Comparison of ENCODE assay signal across 17 cellular contexts in the genomic region with DNA sequence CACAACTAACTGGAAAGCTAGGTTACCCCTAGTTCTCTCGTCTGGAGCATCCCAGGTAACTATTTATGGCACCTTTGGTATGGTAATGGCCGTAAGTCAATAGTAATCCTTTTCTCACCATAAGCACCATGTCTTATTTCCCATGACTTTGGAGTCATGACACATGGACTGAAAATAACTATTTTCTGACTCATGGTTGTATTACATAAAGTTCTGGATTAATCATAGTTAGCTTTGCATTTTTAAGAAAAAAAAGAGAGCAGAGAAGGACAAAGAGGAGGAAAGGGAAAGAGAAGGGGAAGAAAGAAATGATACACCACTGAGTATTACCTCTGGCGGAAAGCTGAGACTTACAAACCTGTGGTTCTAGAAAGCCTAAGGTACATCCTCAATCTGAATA.
A peak's percentile ranks its signal among the peaks of the same experiment; 100 is the strongest.
DNase-seq lines count a peak whose midpoint lies in the region; FAIRE-seq and TF ChIP-seq lines count a peak whose summit lies in the region.
"Had no signal": no experiment of that assay in that cellular context is flagged by ENCODE, and none has a peak within 500 bp of the region (broad histone marks: within the 10 kb centered on the region; RNA-seq: fewer than 3 reads in every experiment).

No MANE protein-coding gene starts in this region.

- H2AFZ ChIP-seq in astrocyte (ENCODE audit: low read depth, low read length): no peak overlapping the region
- H2AFZ ChIP-seq in H9 (ENCODE audit: low read length): no peak overlapping the region

- H3K4me1 ChIP-seq in astrocyte (ENCODE audit: insufficient read depth, low read length) (no peaks in the 10 kb centered on the region), H9 (ENCODE audit: insufficient read depth, low read length) (no peaks in the 10 kb centered on the region; the same call in 1 of the 2 replicates), colonic mucosa (no peaks in the 10 kb centered on the region)
- H3K4me1 ChIP-seq: thyroid gland had no signal

- no peaks in the 10 kb centered on the region for H3K36me3 Mint-ChIP-seq in astrocyte (ENCODE audit: low read depth, unreplicated experiment)
- H3K36me3 Mint-ChIP-seq in H9 (ENCODE audit: insufficient read depth in 1 of 3, low read depth in 3 of 3): no peaks in the 10 kb centered on the region
- H3K36me3 Mint-ChIP-seq: natural killer cell treated with Interleukin-12 subunit alpha and Interleukin-12 subunit beta and Interleukin-15 and Interleukin-18, amount 100 ng/mL, for 72 hours had no signal

- no peak overlapping the region for H3K56ac ChIP-seq in H9 (ENCODE audit: insufficient read length, low read depth, low read length)

- intact Hi-C loops in colonic mucosa (cut with DNase I): no loop called here

- no peak overlapping the region for H3T11ph ChIP-seq in H9 (ENCODE audit: low read length)

- H3K4me2 ChIP-seq in astrocyte (ENCODE audit: low read length): peak overlapping the region; percentile 13
- H3K4me2 ChIP-seq in H9 (ENCODE audit: insufficient read depth, insufficient read length, low read length): no peak overlapping the region

- H4K5ac ChIP-seq in H9 (ENCODE audit: insufficient read length, low read depth, low read length): no peak overlapping the region

- H3K27ac Mint-ChIP-seq in astrocyte (ENCODE audit: unreplicated experiment): no peak overlapping the region
- H3K27ac Mint-ChIP-seq in H9: no peak overlapping the region
- H3K27ac Mint-ChIP-seq: natural killer cell treated with Interleukin-12 subunit alpha and Interleukin-12 subunit beta and Interleukin-15 and Interleukin-18, amount 100 ng/mL, for 72 hours had no signal

- H3K27ac ChIP-seq in astrocyte (ENCODE audit: low read depth, low read length) (no peak overlapping the region), H9 (ENCODE audit: insufficient read length, low read depth, low read length) (no peak overlapping the region), colonic mucosa (no peak overlapping the region)
- H3K27ac ChIP-seq: thyroid gland, WERI-Rb-1 had no signal

- DNase-seq in H54 (ENCODE audit: insufficient read length, low spot score) (peak; percentile 28), astrocyte (ENCODE audit: low read depth) (peak; percentile 66), fibroblast of villous mesenchyme (ENCODE audit: low read depth) (peak; percentile 69), H9 (no peak), NCI-H345 treated with DMSO at 0.1 percent for 48 hours (lab: John Stamatoyannopoulos, UW; ENCODE audit: unreplicated experiment) (no peak), MV-4-11 (lab: John Stamatoyannopoulos, UW) (no peak), colonic mucosa (no peak)
- DNase-seq: activated gamma-delta T cell treated with Interleukin-2 at 50 U/mL for 16 hours; central memory CD4-positive, alpha-beta T cell; hippocampal formation; NCI-H1417 treated with DMSO at 0.1 percent for 48 hours; NCI-H69; retina; stimulated activated CD4-positive, alpha-beta T cell treated with anti-CD3 and anti-CD28 coated beads, Interleukin-2, amount 100 ng/mL, for 24 hours; thyroid gland; WERI-Rb-1 had no signal

- H3K4me3 Mint-ChIP-seq in astrocyte (ENCODE audit: unreplicated experiment): no peak overlapping the region
- H3K4me3 Mint-ChIP-seq in H9: no peak overlapping the region
- H3K4me3 Mint-ChIP-seq: natural killer cell treated with Interleukin-12 subunit alpha and Interleukin-12 subunit beta and Interleukin-15 and Interleukin-18, amount 100 ng/mL, for 72 hours had no signal

- H3K9me3 ChIP-seq in astrocyte (ENCODE audit: insufficient read depth, low read depth, low read length) (no peaks in the 10 kb centered on the region), H9 (ENCODE audit: control insufficient read depth, low read depth, low read length) (no peaks in the 10 kb centered on the region), colonic mucosa (no peaks in the 10 kb centered on the region)
- H3K9me3 ChIP-seq: thyroid gland had no signal

- no peak overlapping the region for H3K14ac ChIP-seq in H9 (ENCODE audit: insufficient read depth, low read length)

- H3K27me3 Mint-ChIP-seq in astrocyte (ENCODE audit: low read depth, unreplicated experiment): peaks cover 4% of the 10 kb centered on the region
- peaks cover 7% of the 10 kb centered on the region for H3K27me3 Mint-ChIP-seq in H9 (ENCODE audit: low read depth)

- no peak overlapping the region for H3K4ac ChIP-seq in H9 (ENCODE audit: low read depth, low read length)

- H4K20me1 ChIP-seq in astrocyte (ENCODE audit: insufficient read depth, low read length) (no peaks in the 10 kb centered on the region), H9 (ENCODE audit: control insufficient read depth, insufficient read depth, insufficient read length) (no peaks in the 10 kb centered on the region)

- no peak overlapping the region for H2BK20ac ChIP-seq in H9 (ENCODE audit: low read depth, low read length, poor library complexity, severe bottlenecking)

- no peak overlapping the region for H3K23ac ChIP-seq in H9 (ENCODE audit: insufficient read length, low read depth, low read length)

- no peak overlapping the region for H4K91ac ChIP-seq in H9 (ENCODE audit: insufficient read length, low read depth, low read length)

- TF ChIP-seq POLR2A in H54 (IDR thresholded peaks at IDR 0.05; ENCODE audit: low read depth, low read length): no peak

- H3K4me1 Mint-ChIP-seq in astrocyte (ENCODE audit: low read depth, unreplicated experiment) (no peaks in the 10 kb centered on the region), H9 (peaks cover 11% of the 10 kb centered on the region in 2 experiments)

- H3K23me2 ChIP-seq in H9 (ENCODE audit: insufficient read length, low read depth, low read length, poor library complexity, severe bottlenecking): no peaks in the 10 kb centered on the region

- H3K27me3 ChIP-seq in astrocyte (ENCODE audit: insufficient read depth, low read length) (peaks cover 3% of the 10 kb centered on the region), H9 (ENCODE audit: insufficient read depth, low read length) (no peaks in the 10 kb centered on the region), colonic mucosa (no peaks in the 10 kb centered on the region)
- H3K27me3 ChIP-seq: thyroid gland had no signal

- H3K79me2 ChIP-seq in astrocyte (ENCODE audit: insufficient read depth, low read length): no peaks in the 10 kb centered on the region
- no peaks in the 10 kb centered on the region for H3K79me2 ChIP-seq in H9 (ENCODE audit: insufficient read depth, low read length)

- TF ChIP-seq CTCF in astrocyte (IDR thresholded peaks at IDR 0.05; ENCODE audit: insufficient read depth, low read depth, low read length) (no peak), fibroblast of villous mesenchyme (IDR thresholded peaks at IDR 0.05; ENCODE audit: insufficient read depth, low read depth, low read length) (no peak), H9 (conservative IDR thresholded peaks at IDR 0.05) (no peak), colonic mucosa (IDR thresholded peaks at IDR 0.05) (no peak)

- no peak overlapping the region for H3K4me3 ChIP-seq in astrocyte (ENCODE audit: insufficient read depth, low read depth, low read length)
- no peak overlapping the region for H3K4me3 ChIP-seq in fibroblast of villous mesenchyme (ENCODE audit: low read depth, low read length)
- no peak overlapping the region for H3K4me3 ChIP-seq in colonic mucosa
- H3K4me3 ChIP-seq: thyroid gland had no signal

- no peak overlapping the region for H4K8ac ChIP-seq in H9 (replicated peaks; ENCODE audit: insufficient read length, low read depth, low read length)

- no peak overlapping the region for H2BK12ac ChIP-seq in H9 (ENCODE audit: insufficient read length, low read depth, low read length)

- peaks cover 4% of the 10 kb centered on the region for H3K9me3 Mint-ChIP-seq in astrocyte (ENCODE audit: unreplicated experiment)
- no peaks in the 10 kb centered on the region for H3K9me3 Mint-ChIP-seq in H9
- H3K9me3 Mint-ChIP-seq: natural killer cell treated with Interleukin-12 subunit alpha and Interleukin-12 subunit beta and Interleukin-15 and Interleukin-18, amount 100 ng/mL, for 72 hours had no signal

- no peaks in the 10 kb centered on the region for H3K79me1 ChIP-seq in H9 (ENCODE audit: insufficient read depth, low read depth, low read length, poor library complexity, severe bottlenecking)

- H3K18ac ChIP-seq in H9 (ENCODE audit: insufficient read length, low read depth, low read length): no peak overlapping the region

- no peak overlapping the region for H3K9ac ChIP-seq in astrocyte (ENCODE audit: low read length)
- H3K9ac ChIP-seq in H9 (ENCODE audit: extremely low read depth, insufficient read length, low read length): no peak overlapping the region
- no peak overlapping the region for H3K9ac ChIP-seq in colonic mucosa (ENCODE audit: low read depth in 2 of 2, low read length in 2 of 2)

- peak; percentile 62 for FAIRE-seq in H54 (lab: Jason Lieb, UNC)
- FAIRE-seq in astrocyte (lab: Jason Lieb, UNC): peak; percentile 29

- H2AK5ac ChIP-seq in H9 (ENCODE audit: insufficient read length, low read length): no peak overlapping the region

- H2BK120ac ChIP-seq in H9 (ENCODE audit: low read depth, low read length, poor library complexity, severe bottlenecking): no peak overlapping the region

- H3K36me3 ChIP-seq in astrocyte (ENCODE audit: insufficient read depth, low read length): no peaks in the 10 kb centered on the region
- no peaks in the 10 kb centered on the region for H3K36me3 ChIP-seq in colonic mucosa
- H3K36me3 ChIP-seq: thyroid gland, WERI-Rb-1 had no signal

- no CpG with 5 or more reads among the region's 3 CpGs for WGBS in H9 (ENCODE audit: extremely low coverage, insufficient read length, low lambda C conversion rate)

- no peak overlapping the region for H2BK15ac ChIP-seq in H9 (ENCODE audit: low read depth, low read length)

- no peak overlapping the region for H2BK5ac ChIP-seq in H9 (ENCODE audit: insufficient read length, low read length)

Comparison
In these comparisons a context has a peak if more than half of its experiments do, and no peak if none do; other contexts are left out.
1. DNase-seq: peak in H54 (single experiment), astrocyte (single experiment) and fibroblast of villous mesenchyme (single experiment); none in H9 (single experiment), NCI-H345 treated with DMSO at 0.1 percent for 48 hours (single experiment), MV-4-11 (single experiment) and colonic mucosa (single experiment).